Comparison of ENCODE assay signal across 7 cellular contexts in genomic region chr19:41376998-41377365, GRCh38. TPM values are rescaled to one million over a fixed set of nuclear protein-coding genes. Genes with fewer than 3 reads are reported as not detected.
DNase-seq lines count a peak whose midpoint lies in the region; ATAC-seq and TF ChIP-seq lines count a peak whose summit lies in the region.
"Had no signal": no experiment of that assay in that cellular context is flagged by ENCODE, and none has a peak within 500 bp of the region (broad histone marks: within the 10 kb centered on the region; RNA-seq: fewer than 3 reads in every experiment).

No MANE protein-coding gene starts in this region.

- no peaks in the 10 kb centered on the region for H3K9me3 Mint-ChIP-seq in immature natural killer cell

- no peaks in the 10 kb centered on the region for H3K36me3 Mint-ChIP-seq in immature natural killer cell

- H3K4me3 ChIP-seq in upper lobe of right lung = peak overlapping the region; percentile 77

- TF ChIP-seq CTCF in upper lobe of right lung (IDR thresholded peaks at IDR 0.05) = no peak

- intact Hi-C loops in upper lobe of right lung (cut with DNase I) = no loop called here

- H3K27me3 Mint-ChIP-seq in immature natural killer cell (ENCODE audit: low read depth in 3 of 3) = peaks cover 0 to 2% (median 2%) of the 10 kb centered on the region in 3 donors

- DNase-seq in stimulated activated CD4-positive, alpha-beta T cell treated with anti-CD3 and anti-CD28 coated beads, Interleukin-15, amount 100 ng/mL, for 24 hours = peak; percentile 35
- DNase-seq in stimulated activated CD4-positive, alpha-beta T cell treated with anti-CD3 and anti-CD28 coated beads, Interleukin-12 subunit alpha, Interleukin-12 subunit beta, amount 100 ng/mL, for 4 hours = no peak
- DNase-seq in immature natural killer cell = no peak
- peak; percentile 75 for DNase-seq in upper lobe of right lung
- DNase-seq in effector CD8-positive, alpha-beta T cell (lab: John Stamatoyannopoulos, UW) = no peak
- DNase-seq: NCI-H2081 treated with DMSO at 0.1 percent for 48 hours had no signal

- peaks cover 18% of the 10 kb centered on the region for H3K4me1 ChIP-seq in upper lobe of right lung

- TF ChIP-seq POLR2A in GM18505 (IDR thresholded peaks at IDR 0.05; ENCODE audit: borderline replicate concordance, extremely low read depth, insufficient read depth, insufficient read length) = no peak

- no peaks in the 10 kb centered on the region for H3K27me3 ChIP-seq in upper lobe of right lung

- peak overlapping the region in 4 of 6 donors; percentile 2 to 91 (median 66) for H3K27ac Mint-ChIP-seq in immature natural killer cell

- peak overlapping the region; percentile 80 for H3K27ac ChIP-seq in upper lobe of right lung

- no peaks in the 10 kb centered on the region for H3K36me3 ChIP-seq in upper lobe of right lung

- peak; percentile 80 for ATAC-seq in upper lobe of right lung
- ATAC-seq in GM18505 (IDR thresholded peaks at IDR 0.05; ENCODE audit: unreplicated experiment) = no peak

- H3K4me1 Mint-ChIP-seq in immature natural killer cell = peaks cover 13 to 18% of the 10 kb centered on the region in 2 donors

- no peaks in the 10 kb centered on the region for H3K9me3 ChIP-seq in upper lobe of right lung

- H3K4me3 Mint-ChIP-seq in immature natural killer cell = peak overlapping the region; percentile 55 to 85 (median 77)

RNA-seq across cellular contexts. Expression of gene TMEM91, which starts 0.6 kb away (rescaled TPM):
- polyA plus RNA-seq in immature natural killer cell = 1 to 10 TPM; 5.2 to 7.0 (median 6.1) TPM
- total RNA-seq in upper lobe of right lung = 19.5 TPM

RNA-seq across cellular contexts. Expression of gene B9D2, which starts 13.0 kb away (rescaled TPM):
- polyA plus RNA-seq in immature natural killer cell = 10 to 100 TPM in 2 of 3 donors, 1 to 10 TPM in 1; 8.9 to 14.8 (median 14.7) TPM
- total RNA-seq in upper lobe of right lung = 5.5 TPM

RNA-seq across cellular contexts. Expression of gene EXOSC5, which starts 20.2 kb away (rescaled TPM):
- 10 to 100 TPM; 44.0 to 58.6 (median 50.3) TPM for polyA plus RNA-seq in immature natural killer cell
- total RNA-seq in upper lobe of right lung = 12.4 TPM

RNA-seq across cellular contexts. Expression of gene BCKDHA, which starts 20.6 kb away (rescaled TPM):
- 10 to 100 TPM; 70.8 to 76.9 (median 75.5) TPM for polyA plus RNA-seq in immature natural killer cell
- 15.0 TPM for total RNA-seq in upper lobe of right lung

RNA-seq across cellular contexts. Expression of gene TGFB1, which starts 23.3 kb away (rescaled TPM):
- 100 to 1,000 TPM in 1 of 3 donors, 10 to 100 TPM in 2; 51.4 to 196 (median 66.4) TPM for polyA plus RNA-seq in immature natural killer cell
- total RNA-seq in upper lobe of right lung = 99.0 TPM

Comparison
In these comparisons a context has a peak if more than half of its experiments do, and no peak if none do; other contexts are left out.
1. DNase-seq: peak in stimulated activated CD4-positive, alpha-beta T cell treated with anti-CD3 and anti-CD28 coated beads, Interleukin-15, amount 100 ng/mL, for 24 hours (single experiment) and upper lobe of right lung (single experiment); none in stimulated activated CD4-positive, alpha-beta T cell treated with anti-CD3 and anti-CD28 coated beads, Interleukin-12 subunit alpha, Interleukin-12 subunit beta, amount 100 ng/mL, for 4 hours (single experiment), immature natural killer cell (0 of 3) and effector CD8-positive, alpha-beta T cell (single experiment).